In genomic region chr4:56743550-56743949, GRCh38 we compare ENCODE assay signal across 17 cellular contexts.
DNase-seq lines count a peak whose midpoint lies in the region; ATAC-seq and TF ChIP-seq lines count a peak whose summit lies in the region.
"Had no signal": no experiment of that assay in that cellular context is flagged by ENCODE, and none has a peak within 500 bp of the region (broad histone marks: within the 10 kb centered on the region; RNA-seq: fewer than 3 reads in every experiment).

No MANE protein-coding gene starts in this region.

- H3K36me3 ChIP-seq in mesenchymal stem cell (ENCODE audit: control insufficient read depth in 1 of 2, insufficient read depth in 2 of 2, low read depth in 1 of 2, low read length in 2 of 2) (no peaks in the 10 kb centered on the region), spleen (no peaks in the 10 kb centered on the region)
- H3K36me3 ChIP-seq: cardiac muscle cell, thoracic aorta had no signal

- H3K18ac ChIP-seq in mesenchymal stem cell (ENCODE audit: low read depth in 1 of 2, low read length in 2 of 2): peak overlapping the region in 1 of 2 experiments; percentile 43

- no peak overlapping the region for H3K4ac ChIP-seq in mesenchymal stem cell (ENCODE audit: low read depth in 1 of 2, low read length in 2 of 2)

- no peak overlapping the region for H2BK15ac ChIP-seq in mesenchymal stem cell (ENCODE audit: low read depth, poor library complexity, severe bottlenecking)

- no peak overlapping the region for H2AFZ ChIP-seq in mesenchymal stem cell (ENCODE audit: low read depth, low read length)
- H2AFZ ChIP-seq: GM23248 had no signal

- no peak overlapping the region for H2AK5ac ChIP-seq in mesenchymal stem cell (ENCODE audit: low read length, severe bottlenecking)

- H3K23ac ChIP-seq in mesenchymal stem cell (ENCODE audit: low read length in 2 of 2): no peak overlapping the region

- no peak overlapping the region for H3K4me3 ChIP-seq in mesenchymal stem cell (ENCODE audit: insufficient read depth in 1 of 2, low read depth in 1 of 2, low read length in 2 of 2)
- H3K4me3 ChIP-seq in spleen: no peak overlapping the region
- H3K4me3 ChIP-seq: cardiac muscle cell, GM23248, skin epidermis, thoracic aorta had no signal

- TF ChIP-seq POLR2A in spleen (IDR thresholded peaks at IDR 0.05): no peak

- no peak overlapping the region for H3K4me2 ChIP-seq in mesenchymal stem cell (ENCODE audit: low read length, poor library complexity, severe bottlenecking)

- H3K27me3 ChIP-seq in mesenchymal stem cell (ENCODE audit: control insufficient read depth in 1 of 2, insufficient read depth in 1 of 2, low read length in 2 of 2) (peaks cover 0 to 9% of the 10 kb centered on the region in 2 experiments), spleen (replicated peaks in 1 of 7) (no peaks in the 10 kb centered on the region)
- H3K27me3 ChIP-seq: cardiac muscle cell had no signal

- H4K91ac ChIP-seq in mesenchymal stem cell (ENCODE audit: low read length): peak overlapping the region; percentile 68

- no peak for TF ChIP-seq CTCF in spleen (IDR thresholded peaks at IDR 0.05 in 8 of 11, conservative IDR thresholded peaks at IDR 0.05 in 3 of 11)

- no peak overlapping the region for H2BK12ac ChIP-seq in mesenchymal stem cell (ENCODE audit: low read length in 2 of 2)

- H2BK5ac ChIP-seq in mesenchymal stem cell (ENCODE audit: low read depth, low read length, poor library complexity, severe bottlenecking): no peak overlapping the region

- peaks cover 2% of the 10 kb centered on the region for H3K4me1 ChIP-seq in mesenchymal stem cell (ENCODE audit: control insufficient read depth, insufficient read depth, low read depth, low read length)
- no peaks in the 10 kb centered on the region for H3K4me1 ChIP-seq in spleen

- H3K9me3 ChIP-seq in mesenchymal stem cell (ENCODE audit: control insufficient read depth, low read length): no peaks in the 10 kb centered on the region
- no peaks in the 10 kb centered on the region for H3K9me3 ChIP-seq in spleen
- H3K9me3 ChIP-seq: thoracic aorta had no signal

- H3K79me1 ChIP-seq in mesenchymal stem cell (replicated peaks; ENCODE audit: low read length, poor library complexity, severe bottlenecking): no peaks in the 10 kb centered on the region

- intact Hi-C loops in spleen (cut with DNase I; ENCODE audit: low total_unique reads): no loop called here

- WGBS in mesenchymal stem cell: 0% methylated on average over 1 of the region's 1 CpG
- WGBS in spleen, 5 donors: 39 to 72% (median 54%) methylated on average over 1 of the region's 1 CpG

- no peak overlapping the region for H3K9ac ChIP-seq in mesenchymal stem cell (ENCODE audit: low read length)
- H3K9ac ChIP-seq: GM23248 had no signal

- no peak overlapping the region for H2BK120ac ChIP-seq in mesenchymal stem cell (ENCODE audit: low read depth, low read length)

- no peak overlapping the region for H3K14ac ChIP-seq in mesenchymal stem cell (ENCODE audit: low read length in 2 of 2)

- ATAC-seq in GM21619 (IDR thresholded peaks at IDR 0.05; ENCODE audit: unreplicated experiment): no peak
- ATAC-seq: natural killer cell had no signal

- H3K27ac ChIP-seq in mesenchymal stem cell (ENCODE audit: low read length, poor library complexity, severe bottlenecking): no peak overlapping the region
- no peak overlapping the region for H3K27ac ChIP-seq in spleen
- H3K27ac ChIP-seq: cardiac muscle cell, skin epidermis, thoracic aorta had no signal

- DNase-seq in DMS53 treated with DMSO at 0.1 percent for 48 hours (lab: John Stamatoyannopoulos, UW; ENCODE audit: unreplicated experiment): peak; percentile 44
- peak; percentile 78 for DNase-seq in NCI-H146 treated with DMSO at 0.1 percent for 48 hours (lab: John Stamatoyannopoulos, UW; ENCODE audit: unreplicated experiment)
- peak; percentile 74 for DNase-seq in NCI-H82 (lab: John Stamatoyannopoulos, UW)
- no peak for DNase-seq in mesenchymal stem cell
- no peak for DNase-seq in spleen
- no peak for DNase-seq in activated CD4-positive, CD25-positive, alpha-beta regulatory T cell treated with anti-CD3 and anti-CD28 coated beads, Interleukin-2, amount 50 U/mL, for 72 hours
- no peak for DNase-seq in superior temporal gyrus (ENCODE audit: extremely low spot score)
- DNase-seq: GM23248, head of caudate nucleus, MV-4-11, natural killer cell, NCI-H774, posterior cingulate gyrus had no signal

- H4K8ac ChIP-seq in mesenchymal stem cell (ENCODE audit: low read length): no peak overlapping the region

Comparison
In these comparisons a context has a peak if more than half of its experiments do, and no peak if none do; other contexts are left out.
1. DNase-seq: peak in DMS53 treated with DMSO at 0.1 percent for 48 hours (single experiment), NCI-H146 treated with DMSO at 0.1 percent for 48 hours (single experiment) and NCI-H82 (single experiment); none in mesenchymal stem cell (single experiment), spleen (single experiment), activated CD4-positive, CD25-positive, alpha-beta regulatory T cell treated with anti-CD3 and anti-CD28 coated beads, Interleukin-2, amount 50 U/mL, for 72 hours (single experiment) and superior temporal gyrus (single experiment).